20 cellular contexts compared by ENCODE assay signal in genomic region chr2:233919319-233919718, GRCh38. TPM values are rescaled to one million over a fixed set of nuclear protein-coding genes. Genes with fewer than 3 reads are reported as not detected.
DNase-seq lines count a peak whose midpoint lies in the region; ATAC-seq, FAIRE-seq and TF ChIP-seq lines count a peak whose summit lies in the region.
"Had no signal": no experiment of that assay in that cellular context is flagged by ENCODE, and none has a peak within 500 bp of the region (broad histone marks: within the 10 kb centered on the region; RNA-seq: fewer than 3 reads in every experiment).

No MANE protein-coding gene starts in this region.

- H3K9me3 ChIP-seq in A549 (no peaks in the 10 kb centered on the region), Karpas-422 (ENCODE audit: low read length) (no peaks in the 10 kb centered on the region), SK-N-MC (ENCODE audit: low read depth, low read length) (no peaks in the 10 kb centered on the region), H1 (ENCODE audit: insufficient read depth in 2 of 2, low read depth in 1 of 2, low read length in 1 of 2) (no peaks in the 10 kb centered on the region)
- H3K9me3 ChIP-seq: Caco-2 had no signal

- intact Hi-C loops in dorsolateral prefrontal cortex (cut with DNase I), result no loop called here

- H3K4me3 ChIP-seq in A549 (no peak overlapping the region), Karpas-422 (ENCODE audit: low read length) (no peak overlapping the region), SK-N-MC (peak overlapping the region; percentile 14), H1 (ENCODE audit: extremely low read depth in 1 of 4, insufficient read depth in 2 of 4, low read depth in 3 of 4, low read length in 4 of 4) (no peak overlapping the region), dorsolateral prefrontal cortex (no peak overlapping the region)
- H3K4me3 ChIP-seq: GM23248 had no signal

- no peak overlapping the region for H2BK20ac ChIP-seq in H1 (ENCODE audit: low read length)

- no peak overlapping the region for H4K8ac ChIP-seq in H1 (ENCODE audit: extremely low read depth, insufficient read depth, low read length)

- no peak overlapping the region for H2AFZ ChIP-seq in Karpas-422 (ENCODE audit: low read length)
- H2AFZ ChIP-seq in H1 (ENCODE audit: low read length), result no peak overlapping the region
- H2AFZ ChIP-seq: GM23248 had no signal

- H3K27ac ChIP-seq in A549 (no peak overlapping the region), Karpas-422 (ENCODE audit: low read length) (no peak overlapping the region), SK-N-MC (no peak overlapping the region), H1 (ENCODE audit: low read depth, low read length) (no peak overlapping the region), dorsolateral prefrontal cortex (no peak overlapping the region)
- H3K27ac ChIP-seq: GM23248 had no signal

- TF ChIP-seq POLR2A in A549 (IDR thresholded peaks at IDR 0.05; ENCODE audit: low read length), result no peak
- TF ChIP-seq POLR2A in H1 (IDR thresholded peaks at IDR 0.05; ENCODE audit: control extremely low read depth in 1 of 2, low read depth in 2 of 2, low read length in 2 of 2), result no peak

- no peak overlapping the region for H3K14ac ChIP-seq in H1 (ENCODE audit: insufficient read length)

- H3K79me1 ChIP-seq in H1 (ENCODE audit: low read depth, low read length), result no peaks in the 10 kb centered on the region

- H3K56ac ChIP-seq in H1 (replicated peaks; ENCODE audit: insufficient read length, low read depth, low read length), result no peak overlapping the region

- no peak for TF ChIP-seq EP300 in A549 (IDR thresholded peaks at IDR 0.05)
- no peak for TF ChIP-seq EP300 in H1 (IDR thresholded peaks at IDR 0.05; ENCODE audit: borderline replicate concordance in 1 of 2, low read depth in 2 of 2, low read length in 2 of 2)

- H3K27me3 ChIP-seq in Karpas-422 (ENCODE audit: low read length) (no peaks in the 10 kb centered on the region), H1 (replicated peaks in 1 of 4; ENCODE audit: control insufficient read depth in 3 of 4, extremely low read depth in 1 of 4, insufficient read depth in 3 of 4, low read length in 3 of 4) (no peaks in the 10 kb centered on the region), dorsolateral prefrontal cortex (peaks cover 0 to 37% (median 4%) of the 10 kb centered on the region in 45 donors)

- no peak overlapping the region for H3K18ac ChIP-seq in H1 (ENCODE audit: extremely low read depth, low read length)

- no peak overlapping the region for H3K9ac ChIP-seq in Karpas-422 (ENCODE audit: low read length)
- H3K9ac ChIP-seq in SK-N-MC (ENCODE audit: insufficient read length), result no peak overlapping the region
- no peak overlapping the region for H3K9ac ChIP-seq in H1 (replicated peaks in 1 of 4; ENCODE audit: extremely low read depth in 1 of 4, low read depth in 3 of 4, low read length in 3 of 4)
- H3K9ac ChIP-seq: GM23248 had no signal

- CTCF ChIA-PET in A549 (lab: Yijun Ruan, JAX), result interaction anchor here (3.0 kb wide), 1 partner anchor 61 kb away, joined by 14 read pairs; no protein-coding TSS in a partner anchor
- CTCF ChIA-PET in H1 (lab: Charles Lee; ENCODE audit: partially characterized antibody), result interaction anchor here (0.5 to 0.7 kb wide), 3 partner anchors 12 to 124 kb away, joined by 3 to 4 read pairs (median 3); no protein-coding TSS in a partner anchor

- DNase-seq in A549 (ENCODE audit: low read depth in 1 of 2, low spot score in 1 of 2), result no peak
- DNase-seq in Karpas-422, result peak; percentile 31
- no peak for DNase-seq in SK-N-MC (ENCODE audit: low read depth, low spot score)
- no peak for DNase-seq in H1 (ENCODE audit: low read depth in 1 of 2, low spot score in 2 of 2)
- no peak for DNase-seq in dorsolateral prefrontal cortex
- DNase-seq in SK-N-DZ (ENCODE audit: low spot score), result no peak
- DNase-seq: 8988T; C1 segment of cervical spinal cord; Caco-2; CD8-positive, alpha-beta T cell; DMS153; DND-41; H9 had no signal

- FAIRE-seq in A549 (lab: Jason Lieb, UNC) (no peak), H1 (lab: Jason Lieb, UNC) (no peak)
- FAIRE-seq: G401.6, GM12892 had no signal

- no peak overlapping the region for H2BK5ac ChIP-seq in H1 (ENCODE audit: low read depth, low read length)

- POLR2A ChIA-PET in A549 (lab: Yijun Ruan, JAX), result no interaction called here
- POLR2A ChIA-PET in H1 (lab: Charles Lee; ENCODE audit: partially characterized antibody), result no interaction called here

- no peak for TF ChIP-seq RAD21 in A549 (conservative IDR thresholded peaks at IDR 0.05 in 1 of 2, IDR thresholded peaks at IDR 0.05 in 1 of 2)
- no peak for TF ChIP-seq RAD21 in H1 (IDR thresholded peaks at IDR 0.05 in 1 of 2, conservative IDR thresholded peaks at IDR 0.05 in 1 of 2; ENCODE audit: low read depth in 2 of 2, low read length in 2 of 2)

- ATAC-seq in A549, result no peak
- ATAC-seq in HG02852 (IDR thresholded peaks at IDR 0.05; ENCODE audit: unreplicated experiment), result no peak
- ATAC-seq: CD8-positive, alpha-beta T cell; HCT116 had no signal

- H2BK120ac ChIP-seq in H1 (replicated peaks; ENCODE audit: low read depth, low read length), result no peak overlapping the region

- no peak overlapping the region for H3K23ac ChIP-seq in H1 (ENCODE audit: insufficient read length)

- H3K4me1 ChIP-seq in A549, result no peaks in the 10 kb centered on the region
- no peaks in the 10 kb centered on the region for H3K4me1 ChIP-seq in Karpas-422 (ENCODE audit: low read length)
- peaks cover 0 to 3% (median 1%) of the 10 kb centered on the region in 4 experiments; a peak in 2 of 7 replicates for H3K4me1 ChIP-seq in H1 (replicated peaks in 1 of 4; ENCODE audit: control insufficient read depth in 3 of 4, insufficient read depth in 4 of 4, low read length in 3 of 4)
- H3K4me1 ChIP-seq: Caco-2 had no signal

- H2BK12ac ChIP-seq in H1 (ENCODE audit: low read depth, low read length), result no peak overlapping the region

- H4K20me1 ChIP-seq in Karpas-422 (ENCODE audit: insufficient read depth, low read depth, low read length) (no peaks in the 10 kb centered on the region; the same call in 1 of the 2 replicates), H1 (replicated peaks in 1 of 2; ENCODE audit: control insufficient read depth in 1 of 2, insufficient read depth in 2 of 2, low read length in 2 of 2) (no peaks in the 10 kb centered on the region)

- no peaks in the 10 kb centered on the region for H3K23me2 ChIP-seq in H1 (ENCODE audit: low read depth, low read length)

- whole genome bisulfite sequencing in A549 (ENCODE audit: missing lambda C conversion rate), result 84% methylated on average over 1 of the region's 1 CpG
- WGBS in H1 (ENCODE audit: extremely low coverage in 1 of 2, insufficient coverage in 1 of 2, insufficient read length in 1 of 2, insufficient replicate concordance in 2 of 2, low coverage in 1 of 2, low lambda C conversion rate in 2 of 2, missing lambda C conversion rate in 1 of 2), 2 experiments, result 83% methylated on average over 1 of the region's 1 CpG; no CpG with 5 or more reads in 1 of the 2 experiments

- no peak overlapping the region for H3K4ac ChIP-seq in H1 (replicated peaks; ENCODE audit: insufficient read length, low read depth, low read length)

- H3K79me2 ChIP-seq in Karpas-422 (ENCODE audit: low read length) (no peaks in the 10 kb centered on the region), H1 (ENCODE audit: control insufficient read depth in 1 of 2, insufficient read depth in 2 of 2, low read length in 2 of 2) (no peaks in the 10 kb centered on the region)

- H4K91ac ChIP-seq in H1 (replicated peaks; ENCODE audit: insufficient read length, low read length), result no peak overlapping the region

- TF ChIP-seq CTCF in A549 (IDR thresholded peaks at IDR 0.05) (no peak), H1 (IDR thresholded peaks at IDR 0.05; ENCODE audit: control extremely low read depth in 1 of 3, insufficient read depth in 1 of 3, low read depth in 1 of 3, low read length in 3 of 3) (no peak), dorsolateral prefrontal cortex (IDR thresholded peaks at IDR 0.05 in 54 of 56, conservative IDR thresholded peaks at IDR 0.05 in 2 of 56; ENCODE audit: low read depth in 1 of 56, partially characterized antibody in 56 of 56) (no peak)

- no peak overlapping the region for H3K4me2 ChIP-seq in A549
- no peak overlapping the region for H3K4me2 ChIP-seq in Karpas-422 (ENCODE audit: low read depth, low read length, poor library complexity, severe bottlenecking)
- H3K4me2 ChIP-seq in H1 (ENCODE audit: insufficient read depth in 1 of 2, low read depth in 2 of 2, low read length in 2 of 2), result no peak overlapping the region

- H4K5ac ChIP-seq in H1 (ENCODE audit: insufficient read length, low read depth, low read length), result no peak overlapping the region

- no peak overlapping the region for H2AK5ac ChIP-seq in H1 (ENCODE audit: low read depth, low read length)

- H3K36me3 ChIP-seq in Karpas-422 (ENCODE audit: insufficient read depth, low read length) (no peaks in the 10 kb centered on the region), SK-N-MC (ENCODE audit: insufficient read depth, low read length) (no peaks in the 10 kb centered on the region; the same call in 1 of the 2 replicates), H1 (ENCODE audit: control insufficient read depth in 2 of 4, insufficient read depth in 4 of 4, low read length in 3 of 4) (no peaks in the 10 kb centered on the region)

- H2BK15ac ChIP-seq in H1 (ENCODE audit: low read length), result no peak overlapping the region

- H3K9me2 ChIP-seq in Karpas-422 (replicated peaks; ENCODE audit: insufficient read depth, low read length), result no peaks in the 10 kb centered on the region

TF ChIP-seq in H1, 55 proteins besides CTCF, POLR2A, EP300 and RAD21 (continues in another document):
- TF ChIP-seq TAF1 (IDR thresholded peaks at IDR 0.05; ENCODE audit: low read depth, low read length), result no peak

RNA-seq across cellular contexts. Expression of gene TRPM8, which starts 2.1 kb away (rescaled TPM):
- polyA plus RNA-seq in A549 (2011; rRNA removed) (0.90 and 0.97 TPM in 2 replicates), A549 (2017; fragmentation: RNase III; extraction: RNeasy Plus Mini Kit Qiagen cat#74134 plus additional on column Dnase treatment) (0.09 to 0.25 TPM (median 0.24 TPM) in 3 replicates), H1 (2011; rRNA removed) (0.18 and 0.44 TPM in 2 replicates)
- 0.34 and 0.69 TPM in 2 replicates for polyA plus RNA-seq in A549 (2012; cell fraction: cytosol; rRNA removed)
- 0.15 and 0.43 TPM in 2 replicates for polyA plus RNA-seq in A549 (2012; cell fraction: nucleus; rRNA removed)
- 0.58 and 4.4 TPM in 2 replicates for polyA minus RNA-seq in A549 (2011; rRNA and poly(A)+ RNA removed)
- total RNA-seq in Karpas-422 (2014; rRNA removed; shearing (Covaris generic); ENCODE audit: low replicate concordance), result not detected in 2 replicates
- total RNA-seq in H1 (2021; fragmentation: NEBNext Ultra II Directional; extraction: Animal tissue kit (Norgen Biotek cat#: 25700)), result 0.54 TPM in 1 of 2 replicates, not detected in the other
- 0.22 TPM for polyA plus RNA-seq in H1 (2011; cell fraction: cytosol; rRNA removed)
- polyA plus RNA-seq in H1 (2011; cell fraction: nucleus; rRNA removed), result not detected
- polyA plus RNA-seq in H1 (2012, experiment 1 of 2), result 0.07 to 1.00 TPM (median 0.38 TPM) in 3 of 4 replicates, not detected in the other
- not detected for polyA plus RNA-seq in H1 (2012, experiment 2 of 2)
- 0.10 TPM for polyA plus RNA-seq in H1 (2013, experiment 1 of 2)
- 0.07 TPM for polyA plus RNA-seq in H1 (2013, experiment 2 of 2)
- polyA minus RNA-seq in H1 (2011; rRNA and poly(A)+ RNA removed), result 0.80 and 0.98 TPM in 2 replicates
- not detected for polyA minus RNA-seq in H1 (2011; cell fraction: cytosol; rRNA and poly(A)+ RNA removed)
- 0.80 TPM for polyA minus RNA-seq in H1 (2011; cell fraction: nucleus; rRNA and poly(A)+ RNA removed)
- 1 to 10 TPM in 7 of 120 experiments, under 1 TPM in 21, not detected in 92; 0.08 to 2.0 (median 0.36) TPM for total RNA-seq in dorsolateral prefrontal cortex
- polyA plus RNA-seq in SK-N-DZ (2014; cell fraction: cytosol; rRNA removed), result not detected in 2 replicates
- polyA plus RNA-seq in SK-N-DZ (2014; cell fraction: nucleus; rRNA removed), result not detected in 2 replicates
- total RNA-seq: Caco-2; CD8-positive, alpha-beta T cell; GM23248; HFFc6 had no signal
- polyA plus RNA-seq: BJ, GM23248 had no signal

Comparison
In these comparisons a context has a peak if more than half of its experiments do, and no peak if none do; other contexts are left out.
1. Of the 18 proteins assayed by ChIP-seq in both H1 and A549: peak only in H1: KDM1A; only in A549: none; in both: none; in neither: 17.